ENCODE assay signal across 8 cellular contexts in genomic region chr10:88389456-88389855, GRCh38.
DNase-seq lines count a peak whose midpoint lies in the region; ATAC-seq, FAIRE-seq and TF ChIP-seq lines count a peak whose summit lies in the region.

No MANE protein-coding gene starts in this region.

- peaks cover 24% of the 10 kb centered on the region for H3K4me1 ChIP-seq in HepG2 (ENCODE audit: insufficient read depth, low read length)

- peak; percentile 39 for FAIRE-seq in HepG2 (lab: Jason Lieb, UNC)

- H3K9ac ChIP-seq in HepG2 (ENCODE audit: insufficient read depth, low read depth, low read length) = no peak overlapping the region

- no peaks in the 10 kb centered on the region for H4K20me1 ChIP-seq in HepG2 (ENCODE audit: insufficient read depth, low read length)

- peak; percentile 57 for TF ChIP-seq CTCF in brain microvascular endothelial cell (IDR thresholded peaks at IDR 0.05; ENCODE audit: low read depth, low read length, missing control alignments)
- peak; percentile 44 for TF ChIP-seq CTCF in HepG2 (CRISPR knock-in tag; IDR thresholded peaks at IDR 0.05)

- H3K36me3 ChIP-seq in brain microvascular endothelial cell (replicated peaks) (no peaks in the 10 kb centered on the region), HepG2 (replicated peaks in 1 of 2; ENCODE audit: control insufficient read depth in 1 of 2, insufficient read depth in 2 of 2, low read length in 2 of 2) (no peaks in the 10 kb centered on the region)

- H3K36me3 Mint-ChIP-seq in activated naive CD4-positive, alpha-beta T cell treated with anti-CD3 and anti-CD28 coated beads for 36 hours (ENCODE audit: low read depth) = peaks cover 3% of the 10 kb centered on the region

- WGBS in HepG2 (ENCODE audit: low lambda C conversion rate) = 0% methylated on average over 3 of the region's 3 CpGs

- in situ Hi-C loops in brain microvascular endothelial cell (cut with HindIII; ENCODE audit: low pct_ligation_motif_present, low sequenced_read_pairs) (loop anchor here (25.0 kb wide), 1 partner anchor 527 kb away; the partner anchor contains the start of genes KLLN and PTEN), HepG2 (cut with HindIII; ENCODE audit: extremely low pct_ligation_motif_present, low pct_unique_long_range_greater_than_20kb) (loop anchor here (5.0 kb wide), 1 partner anchor 527 kb away; the partner anchor contains the start of genes KLLN and PTEN)

- TF ChIP-seq POLR2A in HepG2 (IDR thresholded peaks at IDR 0.05; ENCODE audit: insufficient read depth in 1 of 2, low read depth in 2 of 2, low read length in 2 of 2) = no peak

- BruUV-seq in HepG2 (replicated peaks; lab: Mats Ljungman, UMichigan) = no TSS peak

- no peak overlapping the region for H3K4me2 ChIP-seq in HepG2 (ENCODE audit: low read depth, low read length)

- H3K27ac ChIP-seq in brain microvascular endothelial cell = no peak overlapping the region
- no peak overlapping the region for H3K27ac ChIP-seq in HepG2 (ENCODE audit: extremely low read length, insufficient read depth, low read length)

- H3K4me1 Mint-ChIP-seq in activated naive CD4-positive, alpha-beta T cell treated with anti-CD3 and anti-CD28 coated beads for 36 hours (ENCODE audit: low read depth) = peaks cover 23% of the 10 kb centered on the region

- TF ChIP-seq EP300 in HepG2 (IDR thresholded peaks at IDR 0.05; ENCODE audit: low read depth in 2 of 2, low read length in 2 of 2) (no peak), HepG2 (CRISPR knock-in tag; IDR thresholded peaks at IDR 0.05; ENCODE audit: borderline replicate concordance) (no peak)

- peak; percentile 44 for DNase-seq in activated naive CD4-positive, alpha-beta T cell treated with anti-CD3 and anti-CD28 coated beads for 36 hours
- DNase-seq in activated naive CD4-positive, alpha-beta T cell treated with Interleukin-2 at 50 U/mL for 16 hours = no peak
- DNase-seq in NCI-H1092 treated with DMSO at 0.1 percent for 48 hours (lab: John Stamatoyannopoulos, UW) (peak; percentile 2), brain microvascular endothelial cell (peak; percentile 73), HepG2 (ENCODE audit: low spot score) (peak; percentile 15), NCI-H2171 (lab: John Stamatoyannopoulos, UW) (no peak), iPS-NIHi7 (ENCODE audit: extremely low spot score) (no peak)

- H3K79me2 ChIP-seq in HepG2 (ENCODE audit: insufficient read depth, low read length) = no peaks in the 10 kb centered on the region

- CTCF ChIA-PET in activated naive CD4-positive, alpha-beta T cell treated with anti-CD3 and anti-CD28 coated beads for 36 hours (lab: Charles Lee) = interaction anchor here (0.7 to 2.6 kb wide), 19 partner anchors 12 to 544 kb away, joined by 3 to 15 read pairs (median 4); partner anchors contain the start of genes KLLN and PTEN
- CTCF ChIA-PET in HepG2 (lab: Yijun Ruan, JAX; ENCODE audit: low intra/inter-chr PET ratio, low total read pairs) = interaction anchor here (0.8 to 1.6 kb wide), 2 partner anchors 528 to 538 kb away, joined by 3 to 5 read pairs; no protein-coding TSS in a partner anchor

- intact Hi-C loops in activated naive CD4-positive, alpha-beta T cell treated with anti-CD3 and anti-CD28 coated beads for 36 hours (cut with micrococcal nuclease) = loop anchor here (1.0 to 5.0 kb wide), 6 partner anchors 163 to 733 kb away; no protein-coding TSS in a partner anchor
- intact Hi-C loops in HepG2 (cut with micrococcal nuclease; ENCODE audit: unreplicated experiment) = loop anchor here (1.0 to 10.0 kb wide), 3 partner anchors 185 to 539 kb away; no protein-coding TSS in a partner anchor

- H3K4me3 Mint-ChIP-seq in activated naive CD4-positive, alpha-beta T cell treated with anti-CD3 and anti-CD28 coated beads for 36 hours = no peak overlapping the region

- ATAC-seq in HepG2 = no peak
- ATAC-seq in GM19035 (IDR thresholded peaks at IDR 0.05; ENCODE audit: unreplicated experiment) = no peak

- no peaks in the 10 kb centered on the region for H3K9me3 ChIP-seq in HepG2 (ENCODE audit: low read length)

- H3K9me3 Mint-ChIP-seq in activated naive CD4-positive, alpha-beta T cell treated with anti-CD3 and anti-CD28 coated beads for 36 hours = peaks cover 6% of the 10 kb centered on the region

- H2AFZ ChIP-seq in HepG2 (ENCODE audit: low read length) = no peak overlapping the region

- H3K27me3 ChIP-seq in brain microvascular endothelial cell (replicated peaks) (no peaks in the 10 kb centered on the region), HepG2 (ENCODE audit: control insufficient read depth in 1 of 2, insufficient read depth in 2 of 2, low read length in 2 of 2) (no peaks in the 10 kb centered on the region)

- H3K27me3 Mint-ChIP-seq in activated naive CD4-positive, alpha-beta T cell treated with anti-CD3 and anti-CD28 coated beads for 36 hours (ENCODE audit: low read depth) = no peaks in the 10 kb centered on the region

- POLR2A ChIA-PET in HepG2 (lab: Yijun Ruan, JAX) = no interaction called here

- no peak overlapping the region for H3K27ac Mint-ChIP-seq in activated naive CD4-positive, alpha-beta T cell treated with anti-CD3 and anti-CD28 coated beads for 36 hours

- TF ChIP-seq RAD21 in HepG2 (CRISPR knock-in tag; IDR thresholded peaks at IDR 0.05) = no peak

- no peak overlapping the region for H3K4me3 ChIP-seq in brain microvascular endothelial cell (ENCODE audit: low read depth, low read length)
- H3K4me3 ChIP-seq in HepG2 (replicated peaks in 1 of 3; ENCODE audit: insufficient read depth in 1 of 3, low read depth in 2 of 3, low read length in 3 of 3) = no peak overlapping the region

TF ChIP-seq in HepG2, 621 proteins besides CTCF, POLR2A, EP300 and RAD21:
- TF ChIP-seq STAG1 (CRISPR knock-in tag; IDR thresholded peaks at IDR 0.05) = peak; percentile 60
- TF ChIP-seq SMC3 (IDR thresholded peaks at IDR 0.05; ENCODE audit: low read length) = peak; percentile 34
- TF ChIP-seq ZNF710 (CRISPR knock-in tag; IDR thresholded peaks at IDR 0.05; ENCODE audit: borderline replicate concordance) = no peak

Comparison
In these comparisons a context has a peak if more than half of its experiments do, and no peak if none do; other contexts are left out.
1. DNase-seq: peak in activated naive CD4-positive, alpha-beta T cell treated with anti-CD3 and anti-CD28 coated beads for 36 hours (single experiment), NCI-H1092 treated with DMSO at 0.1 percent for 48 hours (single experiment), brain microvascular endothelial cell (single experiment) and HepG2 (single experiment); none in activated naive CD4-positive, alpha-beta T cell treated with Interleukin-2 at 50 U/mL for 16 hours (single experiment), NCI-H2171 (single experiment) and iPS-NIHi7 (single experiment).